ENCODE assay signal across 14 cellular contexts in genomic region chr14:70239802-70240201, GRCh38. TPM values are rescaled to one million over a fixed set of nuclear protein-coding genes. Genes with fewer than 3 reads are reported as not detected.
DNase-seq lines count a peak whose midpoint lies in the region; ATAC-seq and TF ChIP-seq lines count a peak whose summit lies in the region.
"Had no signal": no experiment of that assay in that cellular context is flagged by ENCODE, and none has a peak within 500 bp of the region (broad histone marks: within the 10 kb centered on the region; RNA-seq: fewer than 3 reads in every experiment).

No MANE protein-coding gene starts in this region.

- no peak overlapping the region for H3K27ac ChIP-seq in PC-3 (ENCODE audit: low read length)
- H3K27ac ChIP-seq: psoas muscle had no signal

- TF ChIP-seq CTCF in GM20000 (IDR thresholded peaks at IDR 0.05; ENCODE audit: extremely low read depth, missing control alignments) (no peak), NB4 (IDR thresholded peaks at IDR 0.05; ENCODE audit: low read depth, low read length) (no peak), PC-3 (conservative IDR thresholded peaks at IDR 0.05; ENCODE audit: low read depth, low read length) (no peak), foreskin fibroblast (IDR thresholded peaks at IDR 0.05; ENCODE audit: low read depth, low read length) (no peak)

- H3K9ac ChIP-seq in PC-3 (ENCODE audit: low read length), result no peak overlapping the region

- no peak for TF ChIP-seq POLR2A in GM18505 (IDR thresholded peaks at IDR 0.05; ENCODE audit: borderline replicate concordance, extremely low read depth, insufficient read depth, insufficient read length)
- TF ChIP-seq POLR2A in NB4 (IDR thresholded peaks at IDR 0.05; ENCODE audit: extremely low read depth, insufficient read length), result no peak

- no peak overlapping the region for H3K4me3 ChIP-seq in NB4 (ENCODE audit: low read depth, low read length)
- H3K4me3 ChIP-seq in PC-3 (ENCODE audit: low read length), result no peak overlapping the region
- no peak overlapping the region for H3K4me3 ChIP-seq in foreskin fibroblast (ENCODE audit: low read depth in 1 of 2, low read length in 2 of 2)
- H3K4me3 ChIP-seq: mucosa of descending colon, psoas muscle had no signal

- no peaks in the 10 kb centered on the region for H3K4me1 ChIP-seq in PC-3 (ENCODE audit: insufficient read depth, low read length)
- H3K4me1 ChIP-seq: psoas muscle had no signal

- no peak overlapping the region for H3K4me2 ChIP-seq in PC-3 (ENCODE audit: low read length)

- no peak overlapping the region for H2AFZ ChIP-seq in PC-3 (ENCODE audit: low read length)

- H3F3A ChIP-seq in PC-3 (ENCODE audit: low read length, unreplicated experiment), result no peaks in the 10 kb centered on the region

- peaks cover 27% of the 10 kb centered on the region; the same call in 1 of the 2 replicates for H3K27me3 ChIP-seq in PC-3 (ENCODE audit: low read length)

- no peaks in the 10 kb centered on the region for H3K36me3 ChIP-seq in PC-3 (ENCODE audit: low read depth, low read length)

- H3K9me3 ChIP-seq in PC-3 (ENCODE audit: low read length), result no peaks in the 10 kb centered on the region
- H3K9me3 ChIP-seq: mucosa of descending colon, psoas muscle had no signal

- no TSS peak for BruUV-seq in PC-3 (replicated peaks; lab: Mats Ljungman, UMichigan)

- H3K79me2 ChIP-seq in PC-3 (ENCODE audit: low read length), result no peaks in the 10 kb centered on the region

- ATAC-seq in GM18505 (IDR thresholded peaks at IDR 0.05; ENCODE audit: unreplicated experiment) (peak; percentile 69), HG03039 (IDR thresholded peaks at IDR 0.05; ENCODE audit: unreplicated experiment) (peak; percentile 77), PC-3 (no peak)
- ATAC-seq: mucosa of descending colon, psoas muscle had no signal

- CTCF ChIA-PET in PC-3 (lab: Charles Lee), result no interaction called here

- POLR2A ChIA-PET in PC-3 (lab: Charles Lee; ENCODE audit: unreplicated experiment), result no interaction called here

- H3K9me2 ChIP-seq in PC-3 (replicated peaks; ENCODE audit: low read length), result no peaks in the 10 kb centered on the region

- intact Hi-C loops in PC-3 (cut with micrococcal nuclease), result no loop called here

- H4K20me1 ChIP-seq in PC-3 (ENCODE audit: low read length), result no peaks in the 10 kb centered on the region

- DNase-seq in GM20000 (ENCODE audit: low spot score) (peak; percentile 72), NB4 (ENCODE audit: low read depth) (peak; percentile 4), PC-3 (no peak), foreskin fibroblast (no peak), MV-4-11 (lab: John Stamatoyannopoulos, UW) (no peak)
- DNase-seq in activated naive CD4-positive, alpha-beta T cell treated with anti-CD3 and anti-CD28 coated beads, Interleukin-2, amount 50 U/mL, for 16 hours, result no peak
- DNase-seq: activated CD4-positive, alpha-beta T cell treated with anti-CD3 and anti-CD28 coated beads for 1 hour; activated T-cell treated with anti-CD3 and anti-CD28 coated beads, Interleukin-2, amount 50 U/mL, for 1 hour; Kasumi-1; mucosa of descending colon; psoas muscle; stimulated activated naive CD4-positive, alpha-beta T cell had no signal

RNA-seq across cellular contexts. Expression of gene SLC8A3, which starts 51.1 kb away (rescaled TPM):
- not detected in 2 replicates for total RNA-seq in PC-3 (2014; rRNA removed)

Comparison
In these comparisons a context has a peak if more than half of its experiments do, and no peak if none do; other contexts are left out.
1. DNase-seq: peak in GM20000 (single experiment) and NB4 (single experiment); none in PC-3 (single experiment), foreskin fibroblast (0 of 2), MV-4-11 (single experiment) and activated naive CD4-positive, alpha-beta T cell treated with anti-CD3 and anti-CD28 coated beads, Interleukin-2, amount 50 U/mL, for 16 hours (single experiment).